27 cellular contexts compared by ENCODE assay signal in the genomic region with DNA sequence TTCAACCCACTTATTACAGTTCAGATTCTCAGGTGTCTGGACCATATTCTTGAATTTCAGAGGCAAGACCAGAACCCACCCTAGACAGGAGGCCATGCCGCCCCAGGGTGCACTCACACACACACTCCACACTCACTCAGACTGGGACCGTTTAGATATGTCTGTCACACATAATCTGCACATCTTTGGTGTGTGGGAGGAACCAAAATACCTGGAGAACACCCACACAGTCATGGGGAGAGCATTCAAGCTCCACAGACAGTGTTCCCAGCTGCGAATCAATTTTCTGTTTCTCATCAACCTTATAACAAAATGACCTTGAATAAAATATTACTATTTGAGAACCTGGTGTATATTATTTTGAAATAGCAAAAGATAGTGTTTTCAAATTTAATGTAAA.
"Had no signal": no experiment of that assay in that cellular context is flagged by ENCODE, and none has a peak within 500 bp of the region (broad histone marks: within the 10 kb centered on the region; RNA-seq: fewer than 3 reads in every experiment).

No MANE protein-coding gene starts in this region.

- H3K9me3 Mint-ChIP-seq: stimulated activated naive CD8-positive, alpha-beta T cell treated with anti-CD3 and anti-CD28 coated beads, Interleukin-15, Interleukin-2, amounts not matched to agents 100 ng/mL and 50 ng/mL, for 24 hours had no signal

- H3K4me1 Mint-ChIP-seq: naive B cell; naive thymus-derived CD8-positive, alpha-beta T cell; neural crest cell; stimulated activated effector memory CD8-positive, alpha-beta T cell treated with anti-CD3 and anti-CD28 coated beads, Interleukin-12 subunit alpha, Interleukin-12 subunit beta, amount 100 ng/mL, for 72 hours; stimulated activated naive B cell treated with anti-CD40 and anti-IgM and Interleukin-4, amounts not matched to agents 10 μg/mL and 1 μg/mL and 100 μg/mL, for 72 hours had no signal

- ATAC-seq: naive thymus-derived CD8-positive, alpha-beta T cell; natural killer cell treated with Interleukin-12 subunit alpha and Interleukin-12 subunit beta and Interleukin-15 and Interleukin-18, amount 100 ng/mL, for 72 hours; pancreas; right cardiac atrium; right lobe of liver; stimulated activated effector memory CD8-positive, alpha-beta T cell treated with anti-CD3 and anti-CD28 coated beads, Interleukin-12 subunit alpha, Interleukin-12 subunit beta, amount 100 ng/mL, for 72 hours; stimulated activated naive B cell treated with anti-CD40 and anti-IgM and Interleukin-4, amounts not matched to agents 10 μg/mL and 1 μg/mL and 100 μg/mL, for 72 hours; upper lobe of right lung had no signal

- H3K4me3 Mint-ChIP-seq: naive B cell; naive thymus-derived CD8-positive, alpha-beta T cell; natural killer cell treated with Interleukin-12 subunit alpha and Interleukin-12 subunit beta and Interleukin-15 and Interleukin-18, amount 100 ng/mL, for 72 hours; neural crest cell; stimulated activated effector memory CD8-positive, alpha-beta T cell treated with anti-CD3 and anti-CD28 coated beads, Interleukin-12 subunit alpha, Interleukin-12 subunit beta, amount 100 ng/mL, for 72 hours; stimulated activated naive B cell treated with anti-CD40 and anti-IgM and Interleukin-4, amounts not matched to agents 10 μg/mL and 1 μg/mL and 100 μg/mL, for 72 hours; stimulated activated naive CD8-positive, alpha-beta T cell treated with anti-CD3 and anti-CD28 coated beads, Interleukin-15, Interleukin-2, amounts not matched to agents 100 ng/mL and 50 ng/mL, for 24 hours; type B pancreatic cell had no signal

- H3K4me3 ChIP-seq: pancreas, prostate gland, right lobe of liver, sigmoid colon, stomach, testis, tibial artery, transverse colon, upper lobe of right lung, uterus had no signal

- H3K36me3 ChIP-seq: neutrophil, pancreas, prostate gland, right lobe of liver, sigmoid colon, stomach, tibial artery, transverse colon, upper lobe of right lung, uterus had no signal

- H3K9me3 ChIP-seq: neutrophil, pancreas, prostate gland, right lobe of liver, testis, tibial artery, upper lobe of right lung, uterus had no signal

- H3K27ac ChIP-seq: neutrophil, pancreas, prostate gland, right lobe of liver, sigmoid colon, stomach, testis, tibial artery, transverse colon, upper lobe of right lung, uterus had no signal

- FAIRE-seq: pancreas, small intestine had no signal

- H3K4me1 ChIP-seq: pancreas, prostate gland, right lobe of liver, sigmoid colon, stomach, testis, tibial artery, transverse colon, upper lobe of right lung, uterus had no signal

- H3K27me3 ChIP-seq: neutrophil, pancreas, right lobe of liver, sigmoid colon, stomach, testis, tibial artery, transverse colon, upper lobe of right lung, uterus had no signal

- H3K27ac Mint-ChIP-seq: natural killer cell treated with Interleukin-12 subunit alpha and Interleukin-12 subunit beta and Interleukin-15 and Interleukin-18, amount 100 ng/mL, for 72 hours; stimulated activated effector memory CD8-positive, alpha-beta T cell treated with anti-CD3 and anti-CD28 coated beads, Interleukin-12 subunit alpha, Interleukin-12 subunit beta, amount 100 ng/mL, for 72 hours; stimulated activated naive B cell treated with anti-CD40 and anti-IgM and Interleukin-4, amounts not matched to agents 10 μg/mL and 1 μg/mL and 100 μg/mL, for 72 hours; stimulated activated naive CD8-positive, alpha-beta T cell treated with anti-CD3 and anti-CD28 coated beads, Interleukin-15, Interleukin-2, amounts not matched to agents 100 ng/mL and 50 ng/mL, for 24 hours; type B pancreatic cell had no signal

- DNase-seq: naive B cell; naive thymus-derived CD8-positive, alpha-beta T cell; nucleus accumbens; pancreas; right cardiac atrium; right lobe of liver; sigmoid colon; small intestine; stimulated activated CD4-positive, alpha-beta T cell treated with anti-CD3 and anti-CD28 coated beads, Interleukin-15, amount 100 ng/mL, for 24 hours; stimulated activated CD4-positive, alpha-beta T cell treated with anti-CD3 and anti-CD28 coated beads, Interleukin-2, amount 100 ng/mL, for 24 hours; stimulated activated CD4-positive, alpha-beta T cell treated with anti-CD3 and anti-CD28 coated beads, Interleukin-2, amount 100 ng/mL, for 48 hours; stimulated activated CD4-positive, alpha-beta T cell treated with anti-CD3 and anti-CD28 coated beads, Interleukin-4, amount 100 ng/mL, for 24 hours; stimulated activated naive B cell treated with anti-CD40 and anti-IgM and Interleukin-4, amounts not matched to agents 10 μg/mL and 1 μg/mL and 100 μg/mL, for 72 hours; stimulated activated naive CD4-positive, alpha-beta T cell treated with Interleukin-2 at 50 U/mL for 16 hours; stomach; testis; tibial artery; transverse colon; upper lobe of right lung; uterus had no signal

- H3K27me3 Mint-ChIP-seq: naive B cell; naive thymus-derived CD8-positive, alpha-beta T cell; natural killer cell treated with Interleukin-12 subunit alpha and Interleukin-12 subunit beta and Interleukin-15 and Interleukin-18, amount 100 ng/mL, for 72 hours; stimulated activated naive B cell treated with anti-CD40 and anti-IgM and Interleukin-4, amounts not matched to agents 10 μg/mL and 1 μg/mL and 100 μg/mL, for 72 hours; stimulated activated naive CD8-positive, alpha-beta T cell treated with anti-CD3 and anti-CD28 coated beads, Interleukin-15, Interleukin-2, amounts not matched to agents 100 ng/mL and 50 ng/mL, for 24 hours; type B pancreatic cell had no signal

- H3K36me3 Mint-ChIP-seq: naive B cell; naive thymus-derived CD8-positive, alpha-beta T cell; natural killer cell treated with Interleukin-12 subunit alpha and Interleukin-12 subunit beta and Interleukin-15 and Interleukin-18, amount 100 ng/mL, for 72 hours; stimulated activated effector memory CD8-positive, alpha-beta T cell treated with anti-CD3 and anti-CD28 coated beads, Interleukin-12 subunit alpha, Interleukin-12 subunit beta, amount 100 ng/mL, for 72 hours; stimulated activated naive B cell treated with anti-CD40 and anti-IgM and Interleukin-4, amounts not matched to agents 10 μg/mL and 1 μg/mL and 100 μg/mL, for 72 hours; type B pancreatic cell had no signal
